ENCODE assay signal across 25 cellular contexts in the genomic region with DNA sequence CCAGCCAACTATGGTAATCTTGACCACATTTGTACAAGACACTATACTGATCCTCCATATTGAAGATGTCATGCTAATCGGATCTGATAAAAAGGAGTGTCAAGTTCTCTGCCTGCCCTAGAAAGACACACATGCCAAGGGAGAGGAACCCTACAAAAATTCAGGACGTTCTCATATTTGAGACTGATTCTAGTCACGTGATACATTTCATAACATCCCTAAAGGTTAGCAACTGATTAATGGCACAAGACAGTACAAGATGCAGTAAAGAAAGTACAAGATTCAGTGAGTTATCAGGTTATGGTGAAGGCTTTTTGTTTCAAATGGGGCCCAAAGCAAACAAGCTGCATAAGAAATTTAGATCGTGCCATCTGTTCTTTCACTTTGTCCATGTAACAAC.
DNase-seq lines count a peak whose midpoint lies in the region; ATAC-seq, FAIRE-seq and TF ChIP-seq lines count a peak whose summit lies in the region.
"Had no signal": no experiment of that assay in that cellular context is flagged by ENCODE, and none has a peak within 500 bp of the region (broad histone marks: within the 10 kb centered on the region; RNA-seq: fewer than 3 reads in every experiment).

No MANE protein-coding gene starts in this region.

- H3K4me3 ChIP-seq in HepG2 (replicated peaks in 1 of 3; ENCODE audit: insufficient read depth in 1 of 3, low read depth in 2 of 3, low read length in 3 of 3), result no peak overlapping the region
- H3K4me3 ChIP-seq in right lobe of liver, result no peak overlapping the region
- no peak overlapping the region for H3K4me3 ChIP-seq in GM12878
- H3K4me3 ChIP-seq in WERI-Rb-1 (ENCODE audit: low read depth, low read length), result no peak overlapping the region
- H3K4me3 ChIP-seq: BLaER1 treated with 17β-estradiol and CSF1 and Interleukin-3, amounts not matched to agents 10 nM and 100 nM had no signal

- 11% methylated on average over 4 of the region's 4 CpGs for WGBS in HepG2 (ENCODE audit: low lambda C conversion rate)
- WGBS in right lobe of liver (ENCODE audit: insufficient coverage, low coverage, low lambda C conversion rate, missing lambda C conversion rate), result 71% methylated on average over 4 of the region's 4 CpGs
- 29% methylated on average over 4 of the region's 4 CpGs for WGBS in GM12878 (ENCODE audit: insufficient coverage, insufficient replicate concordance, low lambda C conversion rate, missing lambda C conversion rate)

- H3K36me3 ChIP-seq in HepG2 (replicated peaks in 1 of 2; ENCODE audit: control insufficient read depth in 1 of 2, insufficient read depth in 2 of 2, low read length in 2 of 2), result no peaks in the 10 kb centered on the region
- no peaks in the 10 kb centered on the region for H3K36me3 ChIP-seq in right lobe of liver
- no peaks in the 10 kb centered on the region for H3K36me3 ChIP-seq in GM12878 (ENCODE audit: control insufficient read depth in 2 of 2, insufficient read depth in 2 of 2, low read length in 1 of 2)
- H3K36me3 ChIP-seq in WERI-Rb-1, result no peaks in the 10 kb centered on the region
- H3K36me3 ChIP-seq: BLaER1 treated with 17β-estradiol and CSF1 and Interleukin-3, amounts not matched to agents 10 nM and 100 nM had no signal

- TF ChIP-seq POLR2A in HepG2 (IDR thresholded peaks at IDR 0.05; ENCODE audit: insufficient read depth in 1 of 2, low read depth in 2 of 2, low read length in 2 of 2) (no peak), right lobe of liver (IDR thresholded peaks at IDR 0.05) (no peak), GM12878 (IDR thresholded peaks at IDR 0.05; ENCODE audit: low read depth, low read length) (no peak)

- POLR2A ChIA-PET in HepG2 (lab: Yijun Ruan, JAX), result no interaction called here
- POLR2A ChIA-PET in GM12878 (lab: Charles Lee), result interaction anchor here (1.0 to 1.4 kb wide), 2 partner anchors 12 to 22 kb away, joined by 3 read pairs; no protein-coding TSS in a partner anchor

- H3K4me2 ChIP-seq in HepG2 (ENCODE audit: low read depth, low read length), result no peak overlapping the region
- H3K4me2 ChIP-seq in GM12878 (ENCODE audit: control insufficient read depth, insufficient read depth), result no peak overlapping the region
- H3K4me2 ChIP-seq: BLaER1 treated with 17β-estradiol and CSF1 and Interleukin-3, amounts not matched to agents 10 nM and 100 nM had no signal

- no peaks in the 10 kb centered on the region for H3K4me1 ChIP-seq in HepG2 (ENCODE audit: insufficient read depth, low read length)
- H3K4me1 ChIP-seq in right lobe of liver, result no peaks in the 10 kb centered on the region
- no peaks in the 10 kb centered on the region for H3K4me1 ChIP-seq in GM12878 (ENCODE audit: control insufficient read depth, insufficient read depth, low read length)
- H3K4me1 ChIP-seq: BLaER1 treated with 17β-estradiol and CSF1 and Interleukin-3, amounts not matched to agents 10 nM and 100 nM; Caco-2 had no signal

- intact Hi-C loops in HepG2 (cut with micrococcal nuclease; ENCODE audit: unreplicated experiment), result no loop called here
- intact Hi-C loops in right lobe of liver (cut with DNase I), result no loop called here
- intact Hi-C loops in GM12878 (cut with micrococcal nuclease; ENCODE audit: unreplicated experiment), result no loop called here

- TF ChIP-seq CTCF in HepG2 (CRISPR knock-in tag; IDR thresholded peaks at IDR 0.05), result no peak
- no peak for TF ChIP-seq CTCF in right lobe of liver (IDR thresholded peaks at IDR 0.05)
- TF ChIP-seq CTCF in GM12878 (IDR thresholded peaks at IDR 0.05 in 2 of 3, conservative IDR thresholded peaks at IDR 0.05 in 1 of 3; ENCODE audit: control insufficient read depth in 2 of 3, extremely low read depth in 1 of 3, insufficient read depth in 1 of 3, low read depth in 3 of 3, low read length in 3 of 3), result no peak
- no peak for TF ChIP-seq CTCF in WERI-Rb-1 (IDR thresholded peaks at IDR 0.05; ENCODE audit: low read depth, low read length)

- H4K20me1 ChIP-seq in HepG2 (ENCODE audit: insufficient read depth, low read length) (no peaks in the 10 kb centered on the region), GM12878 (ENCODE audit: control insufficient read depth, insufficient read depth) (no peaks in the 10 kb centered on the region)
- H4K20me1 ChIP-seq: BLaER1 treated with 17β-estradiol and CSF1 and Interleukin-3, amounts not matched to agents 10 nM and 100 nM had no signal

- ATAC-seq in HepG2, result no peak
- ATAC-seq in right lobe of liver, result no peak
- no peak for ATAC-seq in GM12878
- ATAC-seq in GM18498 (IDR thresholded peaks at IDR 0.05; ENCODE audit: unreplicated experiment), result no peak
- ATAC-seq: CD8-positive, alpha-beta T cell had no signal

- TF ChIP-seq RAD21 in HepG2 (CRISPR knock-in tag; IDR thresholded peaks at IDR 0.05) (no peak), GM12878 (IDR thresholded peaks at IDR 0.05; ENCODE audit: insufficient read depth, low read depth, low read length) (no peak)

- H3K79me2 ChIP-seq in HepG2 (ENCODE audit: insufficient read depth, low read length) (no peaks in the 10 kb centered on the region), GM12878 (ENCODE audit: control insufficient read depth, insufficient read depth, low read length) (no peaks in the 10 kb centered on the region)

- DNase-seq in HepG2 (ENCODE audit: low spot score) (no peak), right lobe of liver (no peak), NCI-H69 (lab: John Stamatoyannopoulos, UW) (peak; percentile 23), GM12878 (ENCODE audit: low read depth, low spot score) (no peak), DMS114 treated with DMSO at 0.1 percent for 48 hours (lab: John Stamatoyannopoulos, UW; ENCODE audit: unreplicated experiment) (no peak), WERI-Rb-1 (no peak)
- DNase-seq: 8988T; AML-193; Caco-2; Calu3; CD4-positive, alpha-beta T cell; CD8-positive, alpha-beta T cell; DMS153; DMS53; DMS79; DND-41; EL; GDM1 had no signal

- RAD21 ChIA-PET in GM12878 (lab: Charles Lee; ENCODE audit: unreplicated experiment), result interaction anchor here (0.9 to 1.8 kb wide), 2 partner anchors 15 to 22 kb away, joined by 3 to 7 read pairs; no protein-coding TSS in a partner anchor

- BruUV-seq in HepG2 (replicated peaks; lab: Mats Ljungman, UMichigan) (no TSS peak), GM12878 (replicated peaks; lab: Mats Ljungman, UMichigan) (no TSS peak)

- no peak overlapping the region for H3K9ac ChIP-seq in HepG2 (ENCODE audit: insufficient read depth, low read depth, low read length)
- H3K9ac ChIP-seq in GM12878 (ENCODE audit: control insufficient read depth, insufficient read depth, low read length), result no peak overlapping the region
- H3K9ac ChIP-seq: BLaER1 treated with 17β-estradiol and CSF1 and Interleukin-3, amounts not matched to agents 10 nM and 100 nM had no signal

- in situ Hi-C loops in HepG2 (cut with HindIII; ENCODE audit: extremely low pct_ligation_motif_present, low pct_unique_long_range_greater_than_20kb), result no loop called here
- in situ Hi-C loops in GM12878 (cut with MboI), result no loop called here

- H2AFZ ChIP-seq in HepG2 (ENCODE audit: low read length), result no peak overlapping the region
- H2AFZ ChIP-seq in GM12878 (ENCODE audit: control insufficient read depth, low read depth, low read length), result no peak overlapping the region

- H3K9me3 ChIP-seq in HepG2 (ENCODE audit: low read length) (peaks cover 90% of the 10 kb centered on the region), right lobe of liver (no peaks in the 10 kb centered on the region), GM12878 (replicated peaks; ENCODE audit: control insufficient read depth, insufficient read depth, low read length) (no peaks in the 10 kb centered on the region), WERI-Rb-1 (ENCODE audit: severe bottlenecking) (no peaks in the 10 kb centered on the region)
- H3K9me3 ChIP-seq: Caco-2 had no signal

- no peak for FAIRE-seq in HepG2 (lab: Jason Lieb, UNC)
- FAIRE-seq in GM12878 (lab: Jason Lieb, UNC), result no peak
- FAIRE-seq: A204.1, D721Med, GM12891, GM18507 had no signal

- SMC1A ChIA-PET in GM12878 (lab: Charles Lee; ENCODE audit: uncharacterized antibody, unreplicated experiment), result interaction anchor here (1.2 to 3.1 kb wide), 8 partner anchors 9 to 144 kb away, joined by 3 to 29 read pairs (median 4); no protein-coding TSS in a partner anchor

- H3K27ac ChIP-seq in HepG2 (ENCODE audit: extremely low read length, insufficient read depth, low read length), result no peak overlapping the region
- H3K27ac ChIP-seq in right lobe of liver, result no peak overlapping the region
- no peak overlapping the region for H3K27ac ChIP-seq in GM12878 (ENCODE audit: control insufficient read depth, insufficient read depth)
- no peak overlapping the region for H3K27ac ChIP-seq in WERI-Rb-1
- H3K27ac ChIP-seq: BLaER1 treated with 17β-estradiol and CSF1 and Interleukin-3, amounts not matched to agents 10 nM and 100 nM; C4-2B had no signal

- TF ChIP-seq EP300 in HepG2 (IDR thresholded peaks at IDR 0.05; ENCODE audit: low read depth in 2 of 2, low read length in 2 of 2) (no peak), HepG2 (CRISPR knock-in tag; IDR thresholded peaks at IDR 0.05; ENCODE audit: borderline replicate concordance) (no peak), GM12878 (IDR thresholded peaks at IDR 0.05; ENCODE audit: borderline replicate concordance in 1 of 2, control insufficient read depth in 1 of 2, low read depth in 2 of 2, low read length in 2 of 2) (no peak)

- no peaks in the 10 kb centered on the region for H3K27me3 ChIP-seq in HepG2 (ENCODE audit: control insufficient read depth in 1 of 2, insufficient read depth in 2 of 2, low read length in 2 of 2)
- no peaks in the 10 kb centered on the region for H3K27me3 ChIP-seq in right lobe of liver
- H3K27me3 ChIP-seq in GM12878 (replicated peaks in 1 of 2; ENCODE audit: control insufficient read depth in 2 of 2, insufficient read depth in 2 of 2, low read length in 1 of 2), result no peaks in the 10 kb centered on the region
- H3K27me3 ChIP-seq in WERI-Rb-1 (ENCODE audit: insufficient read depth, low read depth, severe bottlenecking), result peaks cover 45% of the 10 kb centered on the region
- H3K27me3 ChIP-seq: BLaER1 treated with 17β-estradiol and CSF1 and Interleukin-3, amounts not matched to agents 10 nM and 100 nM had no signal

- CTCF ChIA-PET in HepG2 (lab: Yijun Ruan, JAX; ENCODE audit: low intra/inter-chr PET ratio, low total read pairs) (no interaction called here), GM12878 (lab: Yijun Ruan, JAX) (interaction anchor here (1.4 to 3.4 kb wide), 4 partner anchors 11 to 68 kb away, joined by 4 to 10 read pairs (median 7); no protein-coding TSS in a partner anchor)

TF ChIP-seq in GM12878, 131 proteins besides CTCF, POLR2A, EP300 and RAD21:
- TF ChIP-seq BHLHE40 (IDR thresholded peaks at IDR 0.05; ENCODE audit: borderline replicate concordance in 1 of 2, low read depth in 2 of 2, low read length in 1 of 2) (peak in 1 of 2 experiments; percentile 45; a peak in 1 of 4 replicates), RAD51 (IDR thresholded peaks at IDR 0.05) (peak; percentile 91), POLR2AphosphoS5 (IDR thresholded peaks at IDR 0.05; ENCODE audit: low read length) (no peak)
